Comparison of ENCODE assay signal across 10 cellular contexts in genomic region chr10:101229275-101230184, GRCh38. TPM values are rescaled to one million over a fixed set of nuclear protein-coding genes. Genes with fewer than 3 reads are reported as not detected.
DNase-seq lines count a peak whose midpoint lies in the region; ATAC-seq and TF ChIP-seq lines count a peak whose summit lies in the region.
"Had no signal": no experiment of that assay in that cellular context is flagged by ENCODE, and none has a peak within 500 bp of the region (broad histone marks: within the 10 kb centered on the region; RNA-seq: fewer than 3 reads in every experiment).

Gene LBX1, minus strand, starts transcription at chr10:101229463. Its CDS starts 648 bp downstream, at chr10:101228815.

- POLR2A ChIA-PET in Caco-2 (lab: Charles Lee) = no interaction called here

- H3K4me3 Mint-ChIP-seq in Caco-2 (ENCODE audit: unreplicated experiment) = peak within 1 kb of the TSS; percentile 64
- peak within 1 kb of the TSS; percentile 4; the same call in 1 of the 2 replicates for H3K4me3 Mint-ChIP-seq in HFFc6
- H3K4me3 Mint-ChIP-seq in neural crest cell = peak within 1 kb of the TSS; percentile 44

- H3K4me3 ChIP-seq in Caco-2 (ENCODE audit: low read depth, low read length) (peak within 1 kb of the TSS; percentile 21), breast epithelium (peak within 1 kb of the TSS; percentile 6 to 61 (median 23))

- no peak within 1 kb of the TSS for H3K27ac ChIP-seq in breast epithelium

- intact Hi-C loops in Caco-2 (cut with micrococcal nuclease; ENCODE audit: unreplicated experiment) (no loop called here), breast epithelium (cut with DNase I; ENCODE audit: low total_unique reads) (no loop called here)

- BruUV-seq in Caco-2 (replicated peaks; lab: Mats Ljungman, UMichigan) = no TSS peak

- H3K4me1 ChIP-seq in Caco-2 (peaks cover 12% of the 10 kb centered on the region; the same call in 1 of the 2 replicates), breast epithelium (peaks cover 14 to 38% of the 10 kb centered on the region in 2 donors)

- H3K9me3 ChIP-seq in Caco-2 (no peaks in the 10 kb centered on the region), breast epithelium (no peaks in the 10 kb centered on the region)

- CTCF ChIA-PET in Caco-2 (lab: Charles Lee) = interaction anchor here (2.7 kb wide), 1 partner anchor 16 kb away, joined by 6 read pairs; no protein-coding TSS in a partner anchor

- no peak for DNase-seq in Caco-2
- no peak for DNase-seq in HFFc6
- no peak for DNase-seq in breast epithelium (ENCODE audit: low spot score in 2 of 2)
- no peak for DNase-seq in neural crest cell (ENCODE audit: low read depth, low spot score)
- DNase-seq in AG08396 (ENCODE audit: low spot score) = no peak
- DNase-seq in NK-92 treated with Interleukin-12 subunit alpha and Interleukin-12 subunit beta, amount 100 ng/mL, for 24 hours (lab: John Stamatoyannopoulos, UW) = no peak

- H3K27me3 Mint-ChIP-seq in Caco-2 (ENCODE audit: insufficient read depth, unreplicated experiment) (peaks cover 54% of the 10 kb centered on the region), HFFc6 (ENCODE audit: insufficient read depth) (peaks cover 80% of the 10 kb centered on the region), neural crest cell (ENCODE audit: low read depth) (peaks cover 98% of the 10 kb centered on the region)

- peaks cover 16% of the 10 kb centered on the region for H3K27me3 ChIP-seq in Caco-2 (replicated peaks; ENCODE audit: control insufficient read depth, insufficient read depth, low read length)
- peaks cover 17 to 100% of the 10 kb centered on the region in 2 donors for H3K27me3 ChIP-seq in breast epithelium

- H3K9me3 Mint-ChIP-seq in Caco-2 (ENCODE audit: unreplicated experiment) = no peaks in the 10 kb centered on the region
- H3K9me3 Mint-ChIP-seq in HFFc6 = no peaks in the 10 kb centered on the region
- H3K9me3 Mint-ChIP-seq in neural crest cell = no peaks in the 10 kb centered on the region

- H3K27ac Mint-ChIP-seq in Caco-2 (ENCODE audit: unreplicated experiment) = no peak within 1 kb of the TSS
- H3K27ac Mint-ChIP-seq in HFFc6 = no peak within 1 kb of the TSS
- H3K27ac Mint-ChIP-seq in neural crest cell (ENCODE audit: unreplicated experiment) = no peak within 1 kb of the TSS

- no peaks in the 10 kb centered on the region for H3K36me3 ChIP-seq in Caco-2 (ENCODE audit: control insufficient read depth, insufficient read depth, low read length)
- H3K36me3 ChIP-seq in breast epithelium = no peaks in the 10 kb centered on the region

- TF ChIP-seq CTCF in Caco-2 (IDR thresholded peaks at IDR 0.05; ENCODE audit: insufficient read depth in 1 of 2, low read depth in 1 of 2, low read length in 1 of 2, severe bottlenecking in 1 of 2, unreplicated experiment in 1 of 2) (no peak), HFFc6 (IDR thresholded peaks at IDR 0.05) (no peak), breast epithelium (IDR thresholded peaks at IDR 0.05) (no peak), neural crest cell (conservative IDR thresholded peaks at IDR 0.05) (no peak)

- no peaks in the 10 kb centered on the region for H3K36me3 Mint-ChIP-seq in Caco-2 (ENCODE audit: insufficient read depth, unreplicated experiment)
- H3K36me3 Mint-ChIP-seq in HFFc6 (ENCODE audit: low read depth) = peaks cover 8% of the 10 kb centered on the region; the same call in 1 of the 2 replicates
- peaks cover 2% of the 10 kb centered on the region for H3K36me3 Mint-ChIP-seq in neural crest cell (ENCODE audit: low read depth)

- no peak for TF ChIP-seq POLR2A in breast epithelium (IDR thresholded peaks at IDR 0.05)

- H3K4me1 Mint-ChIP-seq in Caco-2 (ENCODE audit: low read depth, unreplicated experiment) (peaks cover 14% of the 10 kb centered on the region), HFFc6 (ENCODE audit: low read depth) (peaks cover 22% of the 10 kb centered on the region), neural crest cell (peaks cover 30% of the 10 kb centered on the region)

- ATAC-seq in HG03039 (IDR thresholded peaks at IDR 0.05; ENCODE audit: unreplicated experiment) (no peak), GM21515 (IDR thresholded peaks at IDR 0.05; ENCODE audit: unreplicated experiment) (no peak)

RNA-seq across cellular contexts. Expression of gene LBX1, which starts in this region (rescaled TPM):
- total RNA-seq in Caco-2 (2022) = not detected in 2 replicates
- not detected for total RNA-seq in HFFc6 (2021; fragmentation: NEBNext Ultra II Directional; extraction: Animal tissue kit (Norgen Biotek cat#: 25700))
- total RNA-seq in breast epithelium = not detected
- 1.0 and 1.1 TPM in 2 replicates for total RNA-seq in neural crest cell
- total RNA-seq: kidney epithelial cell, OCI-LY7 had no signal

Comparison
In these comparisons a context has a peak if more than half of its experiments do, and no peak if none do; other contexts are left out.
1. H3K4me3 Mint-ChIP-seq: peak in every context shown above with its lines; median percentile 64 in Caco-2; 44 in neural crest cell; 4 in HFFc6.